In genomic region chr12:38587594-38587993, GRCh38 we compare ENCODE assay signal across 26 cellular contexts.
DNase-seq lines count a peak whose midpoint lies in the region; ATAC-seq, FAIRE-seq and TF ChIP-seq lines count a peak whose summit lies in the region.
"Had no signal": no experiment of that assay in that cellular context is flagged by ENCODE, and none has a peak within 500 bp of the region (broad histone marks: within the 10 kb centered on the region; RNA-seq: fewer than 3 reads in every experiment).

No MANE protein-coding gene starts in this region.

- intact Hi-C loops in sciatic nerve (cut with DNase I) (no loop called here), posterior cingulate gyrus (cut with DNase I) (no loop called here)

- no peaks in the 10 kb centered on the region for H3K36me3 ChIP-seq in bronchial epithelial cell (ENCODE audit: control insufficient read depth, insufficient read depth, low read length)
- H3K36me3 ChIP-seq: ovary, right atrium auricular region had no signal

- TF ChIP-seq CTCF in bronchial epithelial cell (IDR thresholded peaks at IDR 0.05; ENCODE audit: insufficient read depth, low read length, severe bottlenecking) = no peak

- H3K27me3 ChIP-seq in bronchial epithelial cell (ENCODE audit: control insufficient read depth, insufficient read depth, low read length) = no peaks in the 10 kb centered on the region
- H3K27me3 ChIP-seq: dorsolateral prefrontal cortex, ovary, right atrium auricular region had no signal

- peak; percentile 45 for DNase-seq in HS-5 (ENCODE audit: low read depth)
- DNase-seq in MV-4-11 (lab: John Stamatoyannopoulos, UW) = peak; percentile 86
- peak; percentile 61 for DNase-seq in bronchial epithelial cell (ENCODE audit: low read depth)
- no peak for DNase-seq in sciatic nerve (ENCODE audit: low spot score)
- DNase-seq in retina = no peak
- DNase-seq in posterior cingulate gyrus = no peak
- DNase-seq: activated CD4-positive, alpha-beta T cell treated with anti-CD3 and anti-CD28 coated beads, Interleukin-2, amount 10 ng/mL, durations not matched to agents 24 days and 14 days; activated effector memory CD4-positive, alpha-beta T cell treated with anti-CD3 and anti-CD28 coated beads, Interleukin-2, amount 50 U/mL, for 16 hours; activated naive CD8-positive, alpha-beta T cell treated with anti-CD3 and anti-CD28 coated beads, Interleukin-2, amount 10 ng/mL, durations not matched to agents 7 days and 5 days; activated T-cell treated with anti-CD3 and anti-CD28 coated beads, Interleukin-2, amount 50 U/mL, for 1 hour; Calu3; DND-41; dorsolateral prefrontal cortex; mucosa of descending colon; NCI-H1105; NCI-H1930; NCI-H526; ovary; RPMI8226; SK-N-SH; stimulated activated CD4-positive, alpha-beta T cell treated with anti-CD3 and anti-CD28 coated beads, Interleukin-4, amount 100 ng/mL, for 1 hour; substantia nigra had no signal

- ATAC-seq in sciatic nerve (peak; percentile 70), HG03175 (IDR thresholded peaks at IDR 0.05; ENCODE audit: unreplicated experiment) (no peak)
- ATAC-seq: left lobe of liver, mucosa of descending colon had no signal

- no peak overlapping the region for H3K4me3 ChIP-seq in bronchial epithelial cell (ENCODE audit: low read depth, low read length)
- H3K4me3 ChIP-seq: dorsolateral prefrontal cortex, mucosa of descending colon, ovary, right atrium auricular region had no signal

- no peak for FAIRE-seq in bronchial epithelial cell (lab: Jason Lieb, UNC)
- FAIRE-seq: GM18507 had no signal

Comparison
In these comparisons a context has a peak if more than half of its experiments do, and no peak if none do; other contexts are left out.
1. DNase-seq: peak in HS-5 (single experiment), MV-4-11 (single experiment) and bronchial epithelial cell (single experiment); none in sciatic nerve (single experiment), retina (single experiment) and posterior cingulate gyrus (0 of 10).